Comparison of ENCODE assay signal across 2 cellular contexts in the genomic region with DNA sequence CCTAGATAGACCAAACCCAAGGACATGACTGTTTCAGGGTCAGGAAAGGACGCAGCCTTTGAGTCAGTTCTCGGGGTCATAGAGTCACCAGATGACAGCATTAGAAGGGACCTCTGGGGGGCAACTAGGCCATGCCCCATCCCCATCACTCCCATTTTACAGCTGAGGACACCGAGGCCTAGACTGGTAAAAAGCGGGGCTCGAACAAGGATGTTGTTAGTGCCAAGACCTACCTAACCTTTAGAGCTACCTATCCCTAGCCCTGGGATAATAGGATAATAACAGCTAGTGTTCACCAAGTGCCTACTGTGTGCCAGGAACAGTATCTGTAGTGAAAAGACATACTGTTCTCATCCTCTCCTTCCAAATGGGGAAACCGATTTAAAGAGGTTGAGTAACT.
TF ChIP-seq lines count a peak whose summit lies in the region.

No MANE protein-coding gene starts in this region.

TF ChIP-seq in HepG2, 621 proteins besides CTCF, POLR2A, EP300 and RAD21:
- TF ChIP-seq ZSCAN25 (CRISPR knock-in tag; IDR thresholded peaks at IDR 0.05) = no peak
- TF ChIP-seq ZBTB1 (CRISPR knock-in tag; IDR thresholded peaks at IDR 0.05; ENCODE audit: borderline replicate concordance) = no peak
- TF ChIP-seq ZNF629 (CRISPR knock-in tag; conservative IDR thresholded peaks at IDR 0.05) = peak; percentile 46

TF ChIP-seq in GM23338, 12 proteins besides CTCF, POLR2A, EP300 and RAD21:
- TF ChIP-seq ZNF114 (CRISPR knock-in tag; IDR thresholded peaks at IDR 0.05) (no peak), POLR2AphosphoS5 (IDR thresholded peaks at IDR 0.05; ENCODE audit: low read depth) (peak; percentile 40)
